ENCODE assay signal across 8 cellular contexts in the genomic region with DNA sequence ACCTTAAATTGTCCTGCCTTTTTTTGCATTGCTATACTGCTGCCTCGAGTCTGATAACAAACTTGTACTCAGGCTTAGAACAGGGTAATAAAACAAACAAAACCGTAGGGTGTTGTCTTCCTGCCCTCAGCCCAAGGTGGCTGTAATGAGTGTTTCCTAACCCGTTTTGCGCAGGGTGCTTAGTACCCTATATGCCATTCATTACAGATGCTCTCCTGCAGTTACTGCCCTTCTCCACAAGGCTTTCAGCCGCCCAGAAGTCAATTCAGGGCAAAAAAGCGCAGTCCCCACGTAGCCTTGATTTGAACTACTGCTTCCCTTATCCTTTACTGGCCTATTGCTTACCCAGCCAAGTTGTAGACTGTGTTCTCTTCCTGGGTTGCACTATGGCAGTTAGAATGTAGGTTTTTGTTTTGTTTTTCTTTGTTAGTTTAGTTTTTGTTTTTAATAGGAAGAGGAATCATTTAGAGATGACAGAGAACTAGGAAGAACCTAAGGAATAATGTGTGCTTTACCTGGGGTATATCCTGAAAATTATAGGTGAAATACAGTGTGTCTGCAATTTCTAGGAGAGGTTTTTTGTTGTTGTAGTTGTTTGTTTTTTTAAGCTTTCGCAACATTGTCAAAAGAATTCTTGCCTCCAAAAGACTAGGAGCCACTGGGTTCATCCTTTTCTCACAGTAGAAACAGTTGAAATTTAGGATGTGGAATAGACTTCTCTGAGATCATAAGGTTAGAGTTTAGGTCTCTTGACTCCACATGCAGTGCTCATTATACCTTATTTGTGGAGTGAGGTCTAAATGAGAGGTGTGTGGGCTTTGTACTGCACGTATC. TPM values are rescaled to one million over a fixed set of nuclear protein-coding genes. Genes with fewer than 3 reads are reported as not detected.
A peak's percentile ranks its signal among the peaks of the same experiment; 100 is the strongest.
DNase-seq lines count a peak whose midpoint lies in the region; ATAC-seq and TF ChIP-seq lines count a peak whose summit lies in the region.

No MANE protein-coding gene starts in this region.

- 19% methylated on average over 9 of the region's 9 CpGs for WGBS in liver

- H3K4me1 ChIP-seq in colonic mucosa, result peaks cover 16% of the 10 kb centered on the region
- H3K4me1 ChIP-seq in liver (ENCODE audit: control insufficient read depth in 4 of 4, insufficient read depth in 4 of 4, low read length in 3 of 4), result peaks cover 0 to 27% (median 20%) of the 10 kb centered on the region in 4 donors

- no peaks in the 10 kb centered on the region for H3K9me3 ChIP-seq in colonic mucosa
- H3K9me3 ChIP-seq in liver (ENCODE audit: control insufficient read depth in 4 of 4, low read length in 3 of 4), result no peaks in the 10 kb centered on the region

- peak; percentile 77 for DNase-seq in NCI-H82 (lab: John Stamatoyannopoulos, UW)
- DNase-seq in NCI-H82 treated with DMSO at 0.1 percent for 48 hours (lab: John Stamatoyannopoulos, UW; ENCODE audit: unreplicated experiment), result no peak
- peak; percentile 13 for DNase-seq in NCI-H1694 (lab: John Stamatoyannopoulos, UW)
- peak; percentile 28 for DNase-seq in activated CD4-positive, CD25-positive, alpha-beta regulatory T cell treated with anti-CD3 and anti-CD28 coated beads, Interleukin-2, amount 50 U/mL, for 16 hours (ENCODE audit: low read depth, low spot score)
- peak; percentile 63 for DNase-seq in colonic mucosa
- peak in 2 of 3 experiments; percentile 21 to 33 for DNase-seq in stimulated activated CD4-positive, alpha-beta T cell treated with anti-CD3 and anti-CD28 coated beads, TNF-alpha, amount 100 ng/mL, for 4 hours (ENCODE audit: low read depth in 3 of 3)

- H3K4me3 ChIP-seq in colonic mucosa, result peak overlapping the region; percentile 96
- peak overlapping the region; percentile 63 to 94 (median 90) for H3K4me3 ChIP-seq in liver (ENCODE audit: low read depth in 1 of 3, low read length in 3 of 3)

- TF ChIP-seq CTCF in colonic mucosa (IDR thresholded peaks at IDR 0.05) (peak; percentile 70), liver (IDR thresholded peaks at IDR 0.05; ENCODE audit: low read depth, low read length, missing input control) (peak; percentile 63)

- peak overlapping the region; percentile 82 to 98 for H3K9ac ChIP-seq in colonic mucosa (ENCODE audit: low read depth in 2 of 2, low read length in 2 of 2)
- H3K9ac ChIP-seq in liver (ENCODE audit: low read depth in 1 of 2, low read length in 2 of 2), result peak overlapping the region; percentile 75 to 92

- H3K27ac ChIP-seq in colonic mucosa (peak overlapping the region; percentile 96), liver (ENCODE audit: low read depth in 1 of 2, low read length in 2 of 2) (peak overlapping the region in 1 of 2 donors; percentile 77)

- H3K36me3 ChIP-seq in colonic mucosa (no peaks in the 10 kb centered on the region), liver (ENCODE audit: control insufficient read depth in 4 of 4, insufficient read depth in 3 of 4, low read depth in 1 of 4, low read length in 3 of 4) (peaks cover 1 to 11% (median 8%) of the 10 kb centered on the region in 4 donors)

- peak; percentile 27 to 58 for TF ChIP-seq RAD21 in liver (IDR thresholded peaks at IDR 0.05)

- peak; percentile 57 for ATAC-seq in HG02798 (IDR thresholded peaks at IDR 0.05; ENCODE audit: poor library complexity, unreplicated experiment)

- H3K27me3 ChIP-seq in colonic mucosa, result no peaks in the 10 kb centered on the region
- H3K27me3 ChIP-seq in liver (ENCODE audit: control insufficient read depth in 4 of 4, insufficient read depth in 4 of 4, low read length in 3 of 4), result no peaks in the 10 kb centered on the region

- intact Hi-C loops in colonic mucosa (cut with DNase I), result no loop called here

TF ChIP-seq in liver, 16 proteins besides CTCF, POLR2A, EP300 and RAD21:
- TF ChIP-seq, protein P1, sequence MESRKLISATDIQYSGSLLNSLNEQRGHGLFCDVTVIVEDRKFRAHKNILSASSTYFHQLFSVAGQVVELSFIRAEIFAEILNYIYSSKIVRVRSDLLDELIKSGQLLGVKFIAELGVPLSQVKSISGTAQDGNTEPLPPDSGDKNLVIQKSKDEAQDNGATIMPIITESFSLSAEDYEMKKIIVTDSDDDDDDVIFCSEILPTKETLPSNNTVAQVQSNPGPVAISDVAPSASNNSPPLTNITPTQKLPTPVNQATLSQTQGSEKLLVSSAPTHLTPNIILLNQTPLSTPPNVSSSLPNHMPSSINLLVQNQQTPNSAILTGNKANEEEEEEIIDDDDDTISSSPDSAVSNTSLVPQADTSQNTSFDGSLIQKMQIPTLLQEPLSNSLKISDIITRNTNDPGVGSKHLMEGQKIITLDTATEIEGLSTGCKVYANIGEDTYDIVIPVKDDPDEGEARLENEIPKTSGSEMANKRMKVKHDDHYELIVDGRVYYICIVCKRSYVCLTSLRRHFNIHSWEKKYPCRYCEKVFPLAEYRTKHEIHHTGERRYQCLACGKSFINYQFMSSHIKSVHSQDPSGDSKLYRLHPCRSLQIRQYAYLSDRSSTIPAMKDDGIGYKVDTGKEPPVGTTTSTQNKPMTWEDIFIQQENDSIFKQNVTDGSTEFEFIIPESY (IDR thresholded peaks at IDR 0.05), result no peak
- TF ChIP-seq GABPA (IDR thresholded peaks at IDR 0.05 in 1 of 2, conservative IDR thresholded peaks at IDR 0.05 in 1 of 2), result no peak
- TF ChIP-seq, protein P2, sequence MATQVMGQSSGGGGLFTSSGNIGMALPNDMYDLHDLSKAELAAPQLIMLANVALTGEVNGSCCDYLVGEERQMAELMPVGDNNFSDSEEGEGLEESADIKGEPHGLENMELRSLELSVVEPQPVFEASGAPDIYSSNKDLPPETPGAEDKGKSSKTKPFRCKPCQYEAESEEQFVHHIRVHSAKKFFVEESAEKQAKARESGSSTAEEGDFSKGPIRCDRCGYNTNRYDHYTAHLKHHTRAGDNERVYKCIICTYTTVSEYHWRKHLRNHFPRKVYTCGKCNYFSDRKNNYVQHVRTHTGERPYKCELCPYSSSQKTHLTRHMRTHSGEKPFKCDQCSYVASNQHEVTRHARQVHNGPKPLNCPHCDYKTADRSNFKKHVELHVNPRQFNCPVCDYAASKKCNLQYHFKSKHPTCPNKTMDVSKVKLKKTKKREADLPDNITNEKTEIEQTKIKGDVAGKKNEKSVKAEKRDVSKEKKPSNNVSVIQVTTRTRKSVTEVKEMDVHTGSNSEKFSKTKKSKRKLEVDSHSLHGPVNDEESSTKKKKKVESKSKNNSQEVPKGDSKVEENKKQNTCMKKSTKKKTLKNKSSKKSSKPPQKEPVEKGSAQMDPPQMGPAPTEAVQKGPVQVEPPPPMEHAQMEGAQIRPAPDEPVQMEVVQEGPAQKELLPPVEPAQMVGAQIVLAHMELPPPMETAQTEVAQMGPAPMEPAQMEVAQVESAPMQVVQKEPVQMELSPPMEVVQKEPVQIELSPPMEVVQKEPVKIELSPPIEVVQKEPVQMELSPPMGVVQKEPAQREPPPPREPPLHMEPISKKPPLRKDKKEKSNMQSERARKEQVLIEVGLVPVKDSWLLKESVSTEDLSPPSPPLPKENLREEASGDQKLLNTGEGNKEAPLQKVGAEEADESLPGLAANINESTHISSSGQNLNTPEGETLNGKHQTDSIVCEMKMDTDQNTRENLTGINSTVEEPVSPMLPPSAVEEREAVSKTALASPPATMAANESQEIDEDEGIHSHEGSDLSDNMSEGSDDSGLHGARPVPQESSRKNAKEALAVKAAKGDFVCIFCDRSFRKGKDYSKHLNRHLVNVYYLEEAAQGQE (IDR thresholded peaks at IDR 0.05), result no peak
- TF ChIP-seq, protein P3, sequence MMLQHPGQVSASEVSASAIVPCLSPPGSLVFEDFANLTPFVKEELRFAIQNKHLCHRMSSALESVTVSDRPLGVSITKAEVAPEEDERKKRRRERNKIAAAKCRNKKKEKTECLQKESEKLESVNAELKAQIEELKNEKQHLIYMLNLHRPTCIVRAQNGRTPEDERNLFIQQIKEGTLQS (IDR thresholded peaks at IDR 0.05), result no peak
- TF ChIP-seq, protein P4, sequence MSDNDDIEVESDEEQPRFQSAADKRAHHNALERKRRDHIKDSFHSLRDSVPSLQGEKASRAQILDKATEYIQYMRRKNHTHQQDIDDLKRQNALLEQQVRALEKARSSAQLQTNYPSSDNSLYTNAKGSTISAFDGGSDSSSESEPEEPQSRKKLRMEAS (IDR thresholded peaks at IDR 0.05), result no peak
- peak; percentile 30 for TF ChIP-seq YY1 (IDR thresholded peaks at IDR 0.05)
- no peak for TF ChIP-seq HNF4A (conservative IDR thresholded peaks at IDR 0.05)
- TF ChIP-seq SP1 (IDR thresholded peaks at IDR 0.05), result peak; percentile 22
- no peak for TF ChIP-seq HNF4G (IDR thresholded peaks at IDR 0.05)
- TF ChIP-seq RXRA (IDR thresholded peaks at IDR 0.05), result peak; percentile 70 to 92
- TF ChIP-seq TAF1 (conservative IDR thresholded peaks at IDR 0.05), result no peak
- no peak for TF ChIP-seq FOXA1 (IDR thresholded peaks at IDR 0.05)
- no peak for TF ChIP-seq FOXA2 (IDR thresholded peaks at IDR 0.05)
- no peak for TF ChIP-seq NR2F2 (IDR thresholded peaks at IDR 0.05)
- TF ChIP-seq JUND (IDR thresholded peaks at IDR 0.05), result no peak
- no peak for TF ChIP-seq EGR1 (IDR thresholded peaks at IDR 0.05; ENCODE audit: low read depth in 2 of 2)

RNA-seq across cellular contexts. Expression of a gene that starts 1.3 kb away (rescaled TPM):
- total RNA-seq in colonic mucosa (10 to 100 TPM; 21.8 to 40.2 TPM), liver (10 to 100 TPM; 12.5 to 22.9 TPM)
- polyA plus RNA-seq in liver, result 1 to 10 TPM; 2.7 to 9.4 TPM

RNA-seq across cellular contexts. Expression of a gene that starts 1.4 kb away (rescaled TPM):
- total RNA-seq in colonic mucosa, result 1 to 10 TPM; 3.9 to 4.6 TPM
- total RNA-seq in liver, result 1 to 10 TPM; 2.4 to 2.9 TPM
- polyA plus RNA-seq in liver, result 1 to 10 TPM; 1.3 to 1.8 TPM

RNA-seq across cellular contexts. Expression of a gene that starts 41.3 kb away (rescaled TPM):
- total RNA-seq in colonic mucosa (100 to 1,000 TPM; 339 to 770 TPM), liver (1 to 10 TPM; 2.4 to 6.1 TPM)
- under 1 TPM; 0.43 to 0.84 TPM for polyA plus RNA-seq in liver

RNA-seq across cellular contexts. Expression of a gene that starts 57.3 kb away (rescaled TPM):
- total RNA-seq in colonic mucosa, result 1 to 10 TPM; 1.5 to 2.7 TPM
- total RNA-seq in liver, result not detected
- polyA plus RNA-seq in liver, result under 1 TPM in 1 of 2 donors, not detected in 1; 0.06 TPM

Comparison
In these comparisons a context has a peak if more than half of its experiments do, and no peak if none do; other contexts are left out.
1. RNA of a gene that starts 41.3 kb away (total RNA-seq): 339 to 770 TPM in colonic mucosa; 2.4 to 6.1 TPM in liver; every median in the first group is over 10 times any median in the second.